1 cellular context compared by ENCODE assay signal in the genomic region with DNA sequence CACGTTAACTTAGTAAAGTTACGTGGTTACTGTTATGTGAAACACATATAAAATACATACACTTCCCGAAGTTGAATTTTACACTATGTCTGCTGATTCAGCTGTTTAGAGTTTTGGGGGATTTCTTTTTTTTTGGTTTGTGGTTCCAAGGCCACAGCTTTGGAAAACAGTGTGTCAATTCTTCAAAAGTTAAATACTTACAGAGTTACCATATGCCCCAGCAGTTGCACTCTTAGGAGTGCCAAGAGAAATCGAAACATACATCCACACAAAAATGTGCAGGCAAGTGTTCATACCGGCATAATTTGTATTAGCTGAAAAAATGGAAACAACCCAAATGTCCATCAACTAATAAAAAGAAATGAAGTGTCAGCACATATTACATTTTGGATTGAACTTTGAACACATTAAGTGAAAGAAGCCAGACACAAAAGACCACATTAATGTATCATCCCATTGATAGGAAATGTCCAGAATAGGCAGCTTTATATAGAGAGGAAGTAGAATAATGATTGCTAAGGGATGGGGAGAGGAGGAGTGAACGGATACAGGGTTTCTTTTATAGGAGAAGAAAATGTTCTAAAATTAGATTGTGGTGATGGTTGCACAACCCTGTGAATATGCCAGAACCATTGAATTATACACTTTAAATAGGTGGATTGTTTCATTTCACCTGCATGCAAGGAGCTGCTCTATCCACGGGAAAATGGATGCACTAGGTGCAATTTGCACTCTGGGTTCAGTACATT.
A peak's percentile ranks its signal among the peaks of the same experiment; 100 is the strongest.
TF ChIP-seq lines count a peak whose summit lies in the region.

No MANE protein-coding gene starts in this region.

TF ChIP-seq in IMR-90, 13 proteins besides CTCF, POLR2A, EP300 and RAD21:
- TF ChIP-seq CHD1 (IDR thresholded peaks at IDR 0.05; ENCODE audit: low read depth, low read length) (no peak), SMC3 (IDR thresholded peaks at IDR 0.05; ENCODE audit: low read depth, low read length) (no peak), NFE2L2 (IDR thresholded peaks at IDR 0.05; ENCODE audit: low read depth, low read length) (no peak), ELK1 (IDR thresholded peaks at IDR 0.05; ENCODE audit: borderline replicate concordance, low read depth, low read length) (no peak), MAZ (IDR thresholded peaks at IDR 0.05; ENCODE audit: borderline replicate concordance, low read depth, low read length) (no peak), RCOR1 (IDR thresholded peaks at IDR 0.05; ENCODE audit: insufficient replicate concordance, low read length) (no peak), CEBPB (IDR thresholded peaks at IDR 0.05; ENCODE audit: low read depth, low read length) (no peak), MAFK (IDR thresholded peaks at IDR 0.05; ENCODE audit: low read depth, low read length) (peak; percentile 14; the same call in 1 of the 2 replicates)
